In the genomic region with DNA sequence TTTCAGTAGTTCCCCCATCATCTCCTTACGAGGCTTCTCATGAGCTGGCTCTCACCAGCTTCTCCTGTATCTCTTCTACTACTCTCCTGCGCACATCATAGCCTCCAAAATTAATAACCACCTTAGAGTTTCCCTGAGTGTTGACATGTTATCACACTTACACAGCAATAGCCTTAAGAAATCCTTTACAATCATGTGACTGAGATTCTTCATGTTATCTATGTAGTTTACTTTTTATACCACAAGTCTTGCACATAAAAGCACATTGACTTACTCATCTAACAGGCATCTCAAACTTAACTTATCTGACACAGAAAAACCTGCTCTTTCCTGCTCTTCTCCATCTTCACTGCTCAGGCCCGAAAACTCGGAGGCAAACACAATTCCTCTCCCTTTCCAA, we compare ENCODE assay signal across 2 cellular contexts.
TF ChIP-seq lines count a peak whose summit lies in the region.

No MANE protein-coding gene starts in this region.

TF ChIP-seq in H1, 55 proteins besides CTCF, POLR2A, EP300 and RAD21:
- TF ChIP-seq KDM5A (IDR thresholded peaks at IDR 0.05; ENCODE audit: low read length) (no peak), RXRA (IDR thresholded peaks at IDR 0.05; ENCODE audit: insufficient read depth, low read depth, low read length) (no peak), BCL11A (IDR thresholded peaks at IDR 0.05; ENCODE audit: low read depth in 2 of 2, low read length in 2 of 2) (no peak), CBX5 (IDR thresholded peaks at IDR 0.05; ENCODE audit: low read depth, low read length) (no peak), KDM1A (IDR thresholded peaks at IDR 0.05; ENCODE audit: borderline replicate concordance, low read length) (no peak), RNF2 (IDR thresholded peaks at IDR 0.05; ENCODE audit: borderline replicate concordance, low read depth, low read length, missing control alignments, poor library complexity, severe bottlenecking) (no peak), PHF8 (conservative IDR thresholded peaks at IDR 0.05; ENCODE audit: low read depth, low read length) (no peak), NANOG (IDR thresholded peaks at IDR 0.05; ENCODE audit: insufficient read depth, low read depth, low read length, poor library complexity, severe bottlenecking) (no peak)

TF ChIP-seq in GM23338, 12 proteins besides CTCF, POLR2A, EP300 and RAD21:
- TF ChIP-seq, protein P1, sequence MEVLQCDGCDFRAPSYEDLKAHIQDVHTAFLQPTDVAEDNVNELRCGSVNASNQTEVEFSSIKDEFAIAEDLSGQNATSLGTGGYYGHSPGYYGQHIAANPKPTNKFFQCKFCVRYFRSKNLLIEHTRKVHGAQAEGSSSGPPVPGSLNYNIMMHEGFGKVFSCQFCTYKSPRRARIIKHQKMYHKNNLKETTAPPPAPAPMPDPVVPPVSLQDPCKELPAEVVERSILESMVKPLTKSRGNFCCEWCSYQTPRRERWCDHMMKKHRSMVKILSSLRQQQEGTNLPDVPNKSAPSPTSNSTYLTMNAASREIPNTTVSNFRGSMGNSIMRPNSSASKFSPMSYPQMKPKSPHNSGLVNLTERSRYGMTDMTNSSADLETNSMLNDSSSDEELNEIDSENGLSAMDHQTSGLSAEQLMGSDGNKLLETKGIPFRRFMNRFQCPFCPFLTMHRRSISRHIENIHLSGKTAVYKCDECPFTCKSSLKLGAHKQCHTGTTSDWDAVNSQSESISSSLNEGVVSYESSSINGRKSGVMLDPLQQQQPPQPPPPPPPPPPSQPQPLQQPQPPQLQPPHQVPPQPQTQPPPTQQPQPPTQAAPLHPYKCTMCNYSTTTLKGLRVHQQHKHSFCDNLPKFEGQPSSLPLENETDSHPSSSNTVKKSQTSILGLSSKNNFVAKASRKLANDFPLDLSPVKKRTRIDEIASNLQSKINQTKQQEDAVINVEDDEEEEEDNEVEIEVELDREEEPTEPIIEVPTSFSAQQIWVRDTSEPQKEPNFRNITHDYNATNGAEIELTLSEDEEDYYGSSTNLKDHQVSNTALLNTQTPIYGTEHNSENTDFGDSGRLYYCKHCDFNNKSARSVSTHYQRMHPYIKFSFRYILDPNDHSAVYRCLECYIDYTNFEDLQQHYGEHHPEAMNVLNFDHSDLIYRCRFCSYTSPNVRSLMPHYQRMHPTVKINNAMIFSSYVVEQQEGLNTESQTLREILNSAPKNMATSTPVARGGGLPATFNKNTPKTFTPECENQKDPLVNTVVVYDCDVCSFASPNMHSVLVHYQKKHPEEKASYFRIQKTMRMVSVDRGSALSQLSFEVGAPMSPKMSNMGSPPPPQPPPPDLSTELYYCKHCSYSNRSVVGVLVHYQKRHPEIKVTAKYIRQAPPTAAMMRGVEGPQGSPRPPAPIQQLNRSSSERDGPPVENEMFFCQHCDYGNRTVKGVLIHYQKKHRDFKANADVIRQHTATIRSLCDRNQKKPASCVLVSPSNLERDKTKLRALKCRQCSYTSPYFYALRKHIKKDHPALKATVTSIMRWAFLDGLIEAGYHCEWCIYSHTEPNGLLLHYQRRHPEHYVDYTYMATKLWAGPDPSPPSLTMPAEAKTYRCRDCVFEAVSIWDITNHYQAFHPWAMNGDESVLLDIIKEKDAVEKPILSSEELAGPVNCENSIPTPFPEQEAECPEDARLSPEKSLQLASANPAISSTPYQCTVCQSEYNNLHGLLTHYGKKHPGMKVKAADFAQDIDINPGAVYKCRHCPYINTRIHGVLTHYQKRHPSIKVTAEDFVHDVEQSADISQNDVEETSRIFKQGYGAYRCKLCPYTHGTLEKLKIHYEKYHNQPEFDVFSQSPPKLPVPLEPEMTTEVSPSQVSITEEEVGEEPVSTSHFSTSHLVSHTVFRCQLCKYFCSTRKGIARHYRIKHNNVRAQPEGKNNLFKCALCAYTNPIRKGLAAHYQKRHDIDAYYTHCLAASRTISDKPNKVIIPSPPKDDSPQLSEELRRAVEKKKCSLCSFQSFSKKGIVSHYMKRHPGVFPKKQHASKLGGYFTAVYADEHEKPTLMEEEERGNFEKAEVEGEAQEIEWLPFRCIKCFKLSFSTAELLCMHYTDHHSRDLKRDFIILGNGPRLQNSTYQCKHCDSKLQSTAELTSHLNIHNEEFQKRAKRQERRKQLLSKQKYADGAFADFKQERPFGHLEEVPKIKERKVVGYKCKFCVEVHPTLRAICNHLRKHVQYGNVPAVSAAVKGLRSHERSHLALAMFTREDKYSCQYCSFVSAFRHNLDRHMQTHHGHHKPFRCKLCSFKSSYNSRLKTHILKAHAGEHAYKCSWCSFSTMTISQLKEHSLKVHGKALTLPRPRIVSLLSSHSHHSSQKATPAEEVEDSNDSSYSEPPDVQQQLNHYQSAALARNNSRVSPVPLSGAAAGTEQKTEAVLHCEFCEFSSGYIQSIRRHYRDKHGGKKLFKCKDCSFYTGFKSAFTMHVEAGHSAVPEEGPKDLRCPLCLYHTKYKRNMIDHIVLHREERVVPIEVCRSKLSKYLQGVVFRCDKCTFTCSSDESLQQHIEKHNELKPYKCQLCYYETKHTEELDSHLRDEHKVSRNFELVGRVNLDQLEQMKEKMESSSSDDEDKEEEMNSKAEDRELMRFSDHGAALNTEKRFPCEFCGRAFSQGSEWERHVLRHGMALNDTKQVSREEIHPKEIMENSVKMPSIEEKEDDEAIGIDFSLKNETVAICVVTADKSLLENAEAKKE (CRISPR knock-in tag; IDR thresholded peaks at IDR 0.05), result no peak
- no peak for TF ChIP-seq EZH2phosphoT487 (IDR thresholded peaks at IDR 0.05; ENCODE audit: unreplicated experiment)
- no peak for TF ChIP-seq NANOG (IDR thresholded peaks at IDR 0.05; ENCODE audit: borderline replicate concordance)
- TF ChIP-seq POLR2AphosphoS5 (IDR thresholded peaks at IDR 0.05; ENCODE audit: low read depth), result no peak
- no peak for TF ChIP-seq STAT1 (IDR thresholded peaks at IDR 0.05; ENCODE audit: unreplicated experiment)
- TF ChIP-seq, protein P2, sequence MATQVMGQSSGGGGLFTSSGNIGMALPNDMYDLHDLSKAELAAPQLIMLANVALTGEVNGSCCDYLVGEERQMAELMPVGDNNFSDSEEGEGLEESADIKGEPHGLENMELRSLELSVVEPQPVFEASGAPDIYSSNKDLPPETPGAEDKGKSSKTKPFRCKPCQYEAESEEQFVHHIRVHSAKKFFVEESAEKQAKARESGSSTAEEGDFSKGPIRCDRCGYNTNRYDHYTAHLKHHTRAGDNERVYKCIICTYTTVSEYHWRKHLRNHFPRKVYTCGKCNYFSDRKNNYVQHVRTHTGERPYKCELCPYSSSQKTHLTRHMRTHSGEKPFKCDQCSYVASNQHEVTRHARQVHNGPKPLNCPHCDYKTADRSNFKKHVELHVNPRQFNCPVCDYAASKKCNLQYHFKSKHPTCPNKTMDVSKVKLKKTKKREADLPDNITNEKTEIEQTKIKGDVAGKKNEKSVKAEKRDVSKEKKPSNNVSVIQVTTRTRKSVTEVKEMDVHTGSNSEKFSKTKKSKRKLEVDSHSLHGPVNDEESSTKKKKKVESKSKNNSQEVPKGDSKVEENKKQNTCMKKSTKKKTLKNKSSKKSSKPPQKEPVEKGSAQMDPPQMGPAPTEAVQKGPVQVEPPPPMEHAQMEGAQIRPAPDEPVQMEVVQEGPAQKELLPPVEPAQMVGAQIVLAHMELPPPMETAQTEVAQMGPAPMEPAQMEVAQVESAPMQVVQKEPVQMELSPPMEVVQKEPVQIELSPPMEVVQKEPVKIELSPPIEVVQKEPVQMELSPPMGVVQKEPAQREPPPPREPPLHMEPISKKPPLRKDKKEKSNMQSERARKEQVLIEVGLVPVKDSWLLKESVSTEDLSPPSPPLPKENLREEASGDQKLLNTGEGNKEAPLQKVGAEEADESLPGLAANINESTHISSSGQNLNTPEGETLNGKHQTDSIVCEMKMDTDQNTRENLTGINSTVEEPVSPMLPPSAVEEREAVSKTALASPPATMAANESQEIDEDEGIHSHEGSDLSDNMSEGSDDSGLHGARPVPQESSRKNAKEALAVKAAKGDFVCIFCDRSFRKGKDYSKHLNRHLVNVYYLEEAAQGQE (IDR thresholded peaks at IDR 0.05; ENCODE audit: unreplicated experiment), result no peak
- TF ChIP-seq, protein P3, sequence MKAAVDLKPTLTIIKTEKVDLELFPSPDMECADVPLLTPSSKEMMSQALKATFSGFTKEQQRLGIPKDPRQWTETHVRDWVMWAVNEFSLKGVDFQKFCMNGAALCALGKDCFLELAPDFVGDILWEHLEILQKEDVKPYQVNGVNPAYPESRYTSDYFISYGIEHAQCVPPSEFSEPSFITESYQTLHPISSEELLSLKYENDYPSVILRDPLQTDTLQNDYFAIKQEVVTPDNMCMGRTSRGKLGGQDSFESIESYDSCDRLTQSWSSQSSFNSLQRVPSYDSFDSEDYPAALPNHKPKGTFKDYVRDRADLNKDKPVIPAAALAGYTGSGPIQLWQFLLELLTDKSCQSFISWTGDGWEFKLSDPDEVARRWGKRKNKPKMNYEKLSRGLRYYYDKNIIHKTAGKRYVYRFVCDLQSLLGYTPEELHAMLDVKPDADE (IDR thresholded peaks at IDR 0.05), result no peak
- no peak for TF ChIP-seq CREB1 (CRISPR knock-in tag; IDR thresholded peaks at IDR 0.05; ENCODE audit: low read depth)
- no peak for TF ChIP-seq EZH2 (IDR thresholded peaks at IDR 0.05; ENCODE audit: low read depth, unreplicated experiment)
- TF ChIP-seq ZNF331 (CRISPR knock-in tag; IDR thresholded peaks at IDR 0.05; ENCODE audit: low read depth), result no peak
- no peak for TF ChIP-seq ZNF114 (CRISPR knock-in tag; IDR thresholded peaks at IDR 0.05)
- TF ChIP-seq JUNB (IDR thresholded peaks at IDR 0.05; ENCODE audit: unreplicated experiment), result no peak
